ENCODE assay signal across 30 cellular contexts in the genomic region with DNA sequence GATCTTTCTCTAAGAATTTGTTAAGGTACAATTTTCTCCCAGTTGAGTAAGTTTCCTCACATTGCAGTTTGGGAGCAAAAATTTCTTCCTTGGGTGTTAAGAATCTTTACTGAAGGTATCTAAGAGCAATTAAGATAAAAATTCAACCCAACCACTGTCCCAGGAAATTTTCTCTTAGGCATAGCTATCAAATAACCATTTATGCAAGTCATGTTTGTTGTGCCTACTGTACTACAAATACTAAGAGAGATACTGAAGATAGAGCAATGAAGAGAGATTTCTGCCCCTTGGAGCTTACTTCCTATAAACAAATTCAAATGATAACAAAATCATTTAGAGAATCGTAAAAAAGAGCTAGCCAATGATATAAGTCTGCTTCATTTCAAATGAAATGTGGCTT.
DNase-seq lines count a peak whose midpoint lies in the region; ATAC-seq, FAIRE-seq and TF ChIP-seq lines count a peak whose summit lies in the region.
"Had no signal": no experiment of that assay in that cellular context is flagged by ENCODE, and none has a peak within 500 bp of the region (broad histone marks: within the 10 kb centered on the region; RNA-seq: fewer than 3 reads in every experiment).

No MANE protein-coding gene starts in this region.

- in situ Hi-C loops in HepG2 (cut with HindIII; ENCODE audit: extremely low pct_ligation_motif_present, low pct_unique_long_range_greater_than_20kb): no loop called here

- H3K4me3 ChIP-seq in HepG2 (replicated peaks in 1 of 3; ENCODE audit: insufficient read depth in 1 of 3, low read depth in 2 of 3, low read length in 3 of 3) (no peak overlapping the region), right lobe of liver (no peak overlapping the region), A549 (no peak overlapping the region), prostate gland (no peak overlapping the region)
- H3K4me3 ChIP-seq: BLaER1; BLaER1 treated with 17β-estradiol and CSF1 and Interleukin-3, amounts not matched to agents 10 nM and 100 nM had no signal

- H3K27ac ChIP-seq in HepG2 (ENCODE audit: extremely low read length, insufficient read depth, low read length) (no peak overlapping the region), right lobe of liver (no peak overlapping the region), A549 (no peak overlapping the region), prostate gland (no peak overlapping the region)
- H3K27ac ChIP-seq: 22Rv1; BLaER1; BLaER1 treated with 17β-estradiol and CSF1 and Interleukin-3, amounts not matched to agents 10 nM and 100 nM; C4-2B had no signal

- H3K4me1 ChIP-seq in HepG2 (ENCODE audit: insufficient read depth, low read length) (no peaks in the 10 kb centered on the region), right lobe of liver (no peaks in the 10 kb centered on the region), A549 (no peaks in the 10 kb centered on the region), prostate gland (replicated peaks) (no peaks in the 10 kb centered on the region)
- H3K4me1 ChIP-seq: BE2C; BLaER1; BLaER1 treated with 17β-estradiol and CSF1 and Interleukin-3, amounts not matched to agents 10 nM and 100 nM; Caco-2 had no signal

- H3K36me3 ChIP-seq in HepG2 (replicated peaks in 1 of 2; ENCODE audit: control insufficient read depth in 1 of 2, insufficient read depth in 2 of 2, low read length in 2 of 2) (no peaks in the 10 kb centered on the region), right lobe of liver (no peaks in the 10 kb centered on the region), prostate gland (no peaks in the 10 kb centered on the region)
- H3K36me3 ChIP-seq: BE2C; BLaER1; BLaER1 treated with 17β-estradiol and CSF1 and Interleukin-3, amounts not matched to agents 10 nM and 100 nM had no signal

- TF ChIP-seq RAD21 in HepG2 (CRISPR knock-in tag; IDR thresholded peaks at IDR 0.05): no peak
- TF ChIP-seq RAD21 in A549 (conservative IDR thresholded peaks at IDR 0.05 in 1 of 2, IDR thresholded peaks at IDR 0.05 in 1 of 2): no peak

- no peaks in the 10 kb centered on the region for H3K79me2 ChIP-seq in HepG2 (ENCODE audit: insufficient read depth, low read length)

- TF ChIP-seq POLR2A in HepG2 (IDR thresholded peaks at IDR 0.05; ENCODE audit: insufficient read depth in 1 of 2, low read depth in 2 of 2, low read length in 2 of 2) (no peak), right lobe of liver (IDR thresholded peaks at IDR 0.05) (no peak), A549 (IDR thresholded peaks at IDR 0.05; ENCODE audit: low read length) (no peak), prostate gland (IDR thresholded peaks at IDR 0.05) (no peak)

- H3K9me3 ChIP-seq in HepG2 (ENCODE audit: low read length) (no peaks in the 10 kb centered on the region), right lobe of liver (no peaks in the 10 kb centered on the region), A549 (0 out of 3 replicates have a peak, but pooled peaks cover 6% of the 10 kb centered on the region), prostate gland (no peaks in the 10 kb centered on the region)
- H3K9me3 ChIP-seq: BE2C; BLaER1; BLaER1 treated with 17β-estradiol and CSF1 and Interleukin-3, amounts not matched to agents 10 nM and 100 nM; Caco-2 had no signal

- CTCF ChIA-PET in HepG2 (lab: Yijun Ruan, JAX; ENCODE audit: low intra/inter-chr PET ratio, low total read pairs): no interaction called here
- CTCF ChIA-PET in A549 (lab: Yijun Ruan, JAX): no interaction called here

- POLR2A ChIA-PET in HepG2 (lab: Yijun Ruan, JAX): no interaction called here
- POLR2A ChIA-PET in A549 (lab: Yijun Ruan, JAX): no interaction called here

- no peak overlapping the region for H2AFZ ChIP-seq in HepG2 (ENCODE audit: low read length)

- no peak for FAIRE-seq in HepG2 (lab: Jason Lieb, UNC)
- FAIRE-seq in A549 (lab: Jason Lieb, UNC): no peak
- FAIRE-seq: A204.1, D721Med had no signal

- no peak overlapping the region for H3K4me2 ChIP-seq in HepG2 (ENCODE audit: low read depth, low read length)
- no peak overlapping the region for H3K4me2 ChIP-seq in A549
- H3K4me2 ChIP-seq: BLaER1; BLaER1 treated with 17β-estradiol and CSF1 and Interleukin-3, amounts not matched to agents 10 nM and 100 nM had no signal

- no peak overlapping the region for H3K9ac ChIP-seq in HepG2 (ENCODE audit: insufficient read depth, low read depth, low read length)
- H3K9ac ChIP-seq: BLaER1; BLaER1 treated with 17β-estradiol and CSF1 and Interleukin-3, amounts not matched to agents 10 nM and 100 nM had no signal

- ATAC-seq in HepG2 (no peak), right lobe of liver (no peak), A549 (no peak)
- ATAC-seq: CD8-positive, alpha-beta T cell had no signal

- H3K27me3 ChIP-seq in HepG2 (ENCODE audit: control insufficient read depth in 1 of 2, insufficient read depth in 2 of 2, low read length in 2 of 2) (no peaks in the 10 kb centered on the region), right lobe of liver (no peaks in the 10 kb centered on the region), prostate gland (replicated peaks; ENCODE audit: insufficient read depth) (no peaks in the 10 kb centered on the region)
- H3K27me3 ChIP-seq: BE2C; BLaER1; BLaER1 treated with 17β-estradiol and CSF1 and Interleukin-3, amounts not matched to agents 10 nM and 100 nM had no signal

- 0% methylated on average over 1 of the region's 1 CpG for WGBS in HepG2 (ENCODE audit: low lambda C conversion rate)
- WGBS in right lobe of liver (ENCODE audit: insufficient coverage, low coverage, low lambda C conversion rate, missing lambda C conversion rate): 39% methylated on average over 1 of the region's 1 CpG
- WGBS in A549 (ENCODE audit: missing lambda C conversion rate): 2% methylated on average over 1 of the region's 1 CpG
- 83% methylated on average over 1 of the region's 1 CpG for WGBS in prostate gland

- no peaks in the 10 kb centered on the region for H4K20me1 ChIP-seq in HepG2 (ENCODE audit: insufficient read depth, low read length)
- H4K20me1 ChIP-seq: BLaER1; BLaER1 treated with 17β-estradiol and CSF1 and Interleukin-3, amounts not matched to agents 10 nM and 100 nM had no signal

- no TSS peak for BruUV-seq in HepG2 (replicated peaks; lab: Mats Ljungman, UMichigan)

- DNase-seq in HepG2 (ENCODE audit: low spot score) (no peak), right lobe of liver (no peak), A549 (ENCODE audit: low read depth in 1 of 2, low spot score in 1 of 2) (no peak), prostate gland (ENCODE audit: low spot score) (no peak)
- DNase-seq: 8988T; ACHN; AML-193; BE2C; C1 segment of cervical spinal cord; Caco-2; Calu3; CD4-positive, alpha-beta memory T cell; CD4-positive, alpha-beta T cell; CD4-positive, CD25-positive, alpha-beta regulatory T cell; CD8-positive, alpha-beta memory T cell; CD8-positive, alpha-beta T cell; COR-L47; DMS 273 treated with DMSO at 0.1 percent for 48 hours; DMS153; DMS53; DMS79; DMS79 treated with DMSO at 0.1 percent for 48 hours; DND-41; EL had no signal

- intact Hi-C loops in HepG2 (cut with micrococcal nuclease; ENCODE audit: unreplicated experiment): no loop called here
- intact Hi-C loops in right lobe of liver (cut with DNase I): no loop called here
- intact Hi-C loops in prostate gland (cut with DNase I): no loop called here

- no peak for TF ChIP-seq CTCF in HepG2 (CRISPR knock-in tag; IDR thresholded peaks at IDR 0.05)
- TF ChIP-seq CTCF in right lobe of liver (IDR thresholded peaks at IDR 0.05): no peak
- no peak for TF ChIP-seq CTCF in A549 (IDR thresholded peaks at IDR 0.05)
- no peak for TF ChIP-seq CTCF in prostate gland (IDR thresholded peaks at IDR 0.05)

- TF ChIP-seq EP300 in HepG2 (IDR thresholded peaks at IDR 0.05; ENCODE audit: low read depth in 2 of 2, low read length in 2 of 2): no peak
- no peak for TF ChIP-seq EP300 in HepG2 (CRISPR knock-in tag; IDR thresholded peaks at IDR 0.05; ENCODE audit: borderline replicate concordance)
- no peak for TF ChIP-seq EP300 in A549 (IDR thresholded peaks at IDR 0.05)

TF ChIP-seq in HepG2, 621 proteins besides CTCF, POLR2A, EP300 and RAD21:
- TF ChIP-seq TOE1 (CRISPR knock-in tag; IDR thresholded peaks at IDR 0.05): no peak
- TF ChIP-seq NFE2L2 (IDR thresholded peaks at IDR 0.05; ENCODE audit: low read length): peak; percentile 54; the same call in 1 of the 2 replicates

TF ChIP-seq in A549, 52 proteins besides CTCF, POLR2A, EP300 and RAD21:
- TF ChIP-seq BHLHE40 (IDR thresholded peaks at IDR 0.05; ENCODE audit: low read depth, low read length) (no peak), NFE2L2 (conservative IDR thresholded peaks at IDR 0.05; ENCODE audit: low read length) (peak; percentile 55)
